14 cellular contexts compared by ENCODE assay signal in genomic region chr18:79751918-79752578, GRCh38. TPM values are rescaled to one million over a fixed set of nuclear protein-coding genes. Genes with fewer than 3 reads are reported as not detected.
A peak's percentile ranks its signal among the peaks of the same experiment; 100 is the strongest.
DNase-seq lines count a peak whose midpoint lies in the region; ATAC-seq and TF ChIP-seq lines count a peak whose summit lies in the region.
"Not testable (repeated sequence)": the region's sequence is repeated elsewhere in the genome, so short reads cannot be mapped to it uniquely, and the experiment has no call there.
"Had no signal": no experiment of that assay in that cellular context is flagged by ENCODE, and none has a peak within 500 bp of the region (broad histone marks: within the 10 kb centered on the region; RNA-seq: fewer than 3 reads in every experiment).

No MANE protein-coding gene starts in this region.

- not testable (repeated sequence) for H3K4me1 ChIP-seq in colonic mucosa, neural progenitor cell, spleen

- H3K36me3 ChIP-seq in colonic mucosa, neural progenitor cell: not testable (repeated sequence)
- peaks cover 8 to 84% (median 57%) of the 10 kb centered on the region in 6 donors for H3K36me3 ChIP-seq in spleen

- not testable (repeated sequence) for H2AFZ ChIP-seq in neural progenitor cell (replicated peaks)

- not testable (repeated sequence) for H3F3A ChIP-seq in neural progenitor cell (ENCODE audit: low read depth)

- H3K4me3 Mint-ChIP-seq in HFFc6, WTC11, neural progenitor cell: not testable (repeated sequence)

- CTCF ChIA-PET in WTC11 (lab: Charles Lee) = not testable (repeated sequence)

- TF ChIP-seq CTCF in HFFc6 (IDR thresholded peaks at IDR 0.05) = peak; percentile 23; the same call in 1 of the 2 replicates
- TF ChIP-seq CTCF in WTC11 (IDR thresholded peaks at IDR 0.05); colonic mucosa (IDR thresholded peaks at IDR 0.05); spleen (IDR thresholded peaks at IDR 0.05 in 8 of 11, conservative IDR thresholded peaks at IDR 0.05 in 3 of 11): not testable (repeated sequence)
- peak; percentile 17 for TF ChIP-seq CTCF in neural progenitor cell (IDR thresholded peaks at IDR 0.05)

- peak; percentile 40; the same call in 1 of the 2 replicates for ATAC-seq in WTC11
- ATAC-seq in esophagus mucosa = peak; percentile 63
- ATAC-seq in left colon = peak; percentile 63

- intact Hi-C loops in colonic mucosa (cut with DNase I); left colon (cut with DNase I, micrococcal nuclease); spleen (cut with DNase I; ENCODE audit: low total_unique reads): not testable (repeated sequence)

- H3K79me2 ChIP-seq in neural progenitor cell (ENCODE audit: low read depth) = not testable (repeated sequence)

- H3K4me2 ChIP-seq in neural progenitor cell = not testable (repeated sequence)

- H3K27me3 Mint-ChIP-seq in HFFc6 (ENCODE audit: insufficient read depth); WTC11 (ENCODE audit: low read depth); neural progenitor cell (ENCODE audit: insufficient read depth, low read depth): not testable (repeated sequence)

- DNase-seq in HFFc6; WTC11 (ENCODE audit: low spot score); colonic mucosa; neural progenitor cell (ENCODE audit: low spot score): not testable (repeated sequence)
- DNase-seq in left colon = peak; percentile 49 to 65
- DNase-seq in spleen = peak; percentile 58

- H3K36me3 Mint-ChIP-seq in HFFc6 (ENCODE audit: low read depth) (peaks cover 28% of the 10 kb centered on the region), WTC11 (peaks cover 19% of the 10 kb centered on the region), neural progenitor cell (peaks cover 11% of the 10 kb centered on the region)

- H3K4me3 ChIP-seq in colonic mucosa, neural progenitor cell, spleen: not testable (repeated sequence)

- not testable (repeated sequence) for H3K9me3 ChIP-seq in colonic mucosa; neural progenitor cell (ENCODE audit: low read depth); spleen

- peak overlapping the region; percentile 22 for H3K27ac ChIP-seq in colonic mucosa
- not testable (repeated sequence) for H3K27ac ChIP-seq in neural progenitor cell, spleen

- TF ChIP-seq POLR2A in spleen (IDR thresholded peaks at IDR 0.05) = not testable (repeated sequence)

- not testable (repeated sequence) for H3K9me3 Mint-ChIP-seq in HFFc6, WTC11, neural progenitor cell

- POLR2A ChIA-PET in WTC11 (lab: Charles Lee) = not testable (repeated sequence)

- H3K27me3 ChIP-seq in colonic mucosa; neural progenitor cell; spleen (replicated peaks in 1 of 7): not testable (repeated sequence)

- not testable (repeated sequence) for H4K20me1 ChIP-seq in neural progenitor cell (ENCODE audit: low read depth)

- WGBS in spleen, 5 donors = 97 to 98% (median 97%) methylated on average over 7 to 18 of the region's 20 CpGs

- not testable (repeated sequence) for H3K27ac Mint-ChIP-seq in HFFc6, WTC11, neural progenitor cell

- peak overlapping the region; percentile 1 to 73 for H3K9ac ChIP-seq in colonic mucosa (ENCODE audit: low read depth in 2 of 2, low read length in 2 of 2)
- not testable (repeated sequence) for H3K9ac ChIP-seq in neural progenitor cell

- H3K4me1 Mint-ChIP-seq in HFFc6 (ENCODE audit: low read depth); WTC11; neural progenitor cell: not testable (repeated sequence)

RNA-seq across cellular contexts. Expression of gene KCNG2, which starts 45.7 kb away (rescaled TPM):
- not detected for total RNA-seq in HFFc6 (2021; fragmentation: NEBNext Ultra II Directional; extraction: Animal tissue kit (Norgen Biotek cat#: 25700))
- total RNA-seq in WTC11 (2021) (0.34 to 0.62 TPM (median 0.50 TPM) in 3 replicates), colonic mucosa (under 1 TPM in 1 of 2 donors, not detected in 1; 0.32 TPM), esophagus mucosa (0.20 TPM), left colon (not detected), neural progenitor cell (ENCODE audit: low replicate concordance) (0.99 TPM in 1 of 2 replicates, not detected in the other), spleen (1 to 10 TPM in 3 of 7 donors, under 1 TPM in 3, not detected in 1; 0.17 to 3.2 (median 1.1) TPM)
- under 1 TPM; 0.15 to 0.38 (median 0.22) TPM for polyA plus RNA-seq in spleen
- total RNA-seq: Caco-2; CD4-positive, alpha-beta memory T cell; HepG2; K562; OCI-LY7; RPMI7951 had no signal
- polyA plus RNA-seq: BJ; CD4-positive, alpha-beta memory T cell; HepG2; K562 had no signal
